In genomic region chr12:60394680-60395079, GRCh38 we compare ENCODE assay signal across 20 cellular contexts.
DNase-seq lines count a peak whose midpoint lies in the region; ATAC-seq, FAIRE-seq and TF ChIP-seq lines count a peak whose summit lies in the region.
"Had no signal": no experiment of that assay in that cellular context is flagged by ENCODE, and none has a peak within 500 bp of the region (broad histone marks: within the 10 kb centered on the region; RNA-seq: fewer than 3 reads in every experiment).

No MANE protein-coding gene starts in this region.

- H3K9me1 ChIP-seq in endothelial cell of umbilical vein (replicated peaks; ENCODE audit: control insufficient read depth, extremely low read depth, insufficient read depth, low read length): no peaks in the 10 kb centered on the region

- H3K79me2 ChIP-seq in endothelial cell of umbilical vein (ENCODE audit: control insufficient read depth, insufficient read depth, low read length): no peaks in the 10 kb centered on the region

- no peak overlapping the region for H3K9ac ChIP-seq in endothelial cell of umbilical vein (replicated peaks; ENCODE audit: extremely low read depth, insufficient read depth, low read length)

- H3K9me3 Mint-ChIP-seq in stimulated activated memory B cell treated with anti-CD40 and anti-IgM and Interleukin-4, amounts not matched to agents 10 μg/mL and 1 μg/mL and 100 μg/mL, for 72 hours: peaks cover 2% of the 10 kb centered on the region

- H3K27ac ChIP-seq in endothelial cell of umbilical vein (ENCODE audit: insufficient read depth, low read depth, low read length): no peak overlapping the region
- H3K27ac ChIP-seq: HL-60, right lobe of liver had no signal

- intact Hi-C loops in endothelial cell of umbilical vein (cut with micrococcal nuclease): loop anchor here (2.0 kb wide), 1 partner anchor 42 kb away; no protein-coding TSS in a partner anchor

- CTCF ChIA-PET in endothelial cell of umbilical vein (lab: Charles Lee): interaction anchor here (0.7 to 1.6 kb wide), 3 partner anchors 10 to 288 kb away, joined by 3 to 4 read pairs (median 3); no protein-coding TSS in a partner anchor

- no peaks in the 10 kb centered on the region for H3K27me3 ChIP-seq in endothelial cell of umbilical vein (ENCODE audit: control insufficient read depth in 2 of 2, insufficient read depth in 2 of 2, low read length in 2 of 2)
- H3K27me3 ChIP-seq: right lobe of liver had no signal

- H4K20me1 ChIP-seq in endothelial cell of umbilical vein (replicated peaks; ENCODE audit: control insufficient read depth, extremely low read depth, insufficient read depth, low read length): no peaks in the 10 kb centered on the region

- H3K4me1 ChIP-seq in endothelial cell of umbilical vein (ENCODE audit: control insufficient read depth, extremely low read depth, insufficient read depth, low read length): peaks cover 7% of the 10 kb centered on the region
- H3K4me1 ChIP-seq: right lobe of liver had no signal

- POLR2A ChIA-PET in endothelial cell of umbilical vein (lab: Charles Lee): no interaction called here

- no peaks in the 10 kb centered on the region for H3K9me3 ChIP-seq in endothelial cell of umbilical vein (replicated peaks; ENCODE audit: control insufficient read depth, insufficient read depth, low read length)
- H3K9me3 ChIP-seq: right lobe of liver had no signal

- dilution Hi-C loops in endothelial cell of umbilical vein (cut with MboI; ENCODE audit: extremely low pct_ligation_motif_present, low sequenced_read_pairs): no loop called here

- H3K4me1 Mint-ChIP-seq in stimulated activated memory B cell treated with anti-CD40 and anti-IgM and Interleukin-4, amounts not matched to agents 10 μg/mL and 1 μg/mL and 100 μg/mL, for 72 hours: no peaks in the 10 kb centered on the region
- H3K4me1 Mint-ChIP-seq: activated CD4-positive, alpha-beta memory T cell treated with anti-CD3 and anti-CD28 coated beads, Interleukin-2, amount 10 ng/mL, durations not matched to agents 7 days and 5 days had no signal

- BruUV-seq in endothelial cell of umbilical vein (replicated peaks; lab: Mats Ljungman, UMichigan): no TSS peak

- peak overlapping the region; percentile 41 for H3K4me2 ChIP-seq in endothelial cell of umbilical vein (ENCODE audit: insufficient read depth, low read length)

- H3K27me3 Mint-ChIP-seq in stimulated activated memory B cell treated with anti-CD40 and anti-IgM and Interleukin-4, amounts not matched to agents 10 μg/mL and 1 μg/mL and 100 μg/mL, for 72 hours: no peaks in the 10 kb centered on the region
- H3K27me3 Mint-ChIP-seq: activated CD4-positive, alpha-beta memory T cell treated with anti-CD3 and anti-CD28 coated beads, Interleukin-2, amount 10 ng/mL, durations not matched to agents 7 days and 5 days had no signal

- TF ChIP-seq POLR2A in endothelial cell of umbilical vein (IDR thresholded peaks at IDR 0.05; ENCODE audit: low read depth, low read length): no peak

- TF ChIP-seq CTCF in endothelial cell of umbilical vein (IDR thresholded peaks at IDR 0.05; ENCODE audit: extremely low read depth in 1 of 2, insufficient read depth in 1 of 2, low read depth in 1 of 2, low read length in 2 of 2): no peak

- DNase-seq in EL (peak; percentile 88), NCI-H226 (peak; percentile 76), endothelial cell of umbilical vein (ENCODE audit: low read depth, low spot score) (peak; percentile 79), pulmonary artery endothelial cell (ENCODE audit: low read depth, low spot score) (peak; percentile 2), NCI-H446 (lab: John Stamatoyannopoulos, UW) (no peak), HuH-7 (ENCODE audit: low spot score) (no peak)
- no peak for DNase-seq in activated naive CD4-positive, alpha-beta T cell (lab: John Stamatoyannopoulos, UW)
- DNase-seq: activated CD4-positive, alpha-beta memory T cell treated with anti-CD3 and anti-CD28 coated beads, Interleukin-2, amount 10 ng/mL, durations not matched to agents 7 days and 5 days; activated gamma-delta T cell; DMS 273 treated with DMSO at 0.1 percent for 48 hours; islet precursor cell; NCI-H1105; NCI-H345; OCI-M1; right lobe of liver; substantia nigra had no signal

- no peak overlapping the region for H3K27ac Mint-ChIP-seq in stimulated activated memory B cell treated with anti-CD40 and anti-IgM and Interleukin-4, amounts not matched to agents 10 μg/mL and 1 μg/mL and 100 μg/mL, for 72 hours
- H3K27ac Mint-ChIP-seq: activated CD4-positive, alpha-beta memory T cell treated with anti-CD3 and anti-CD28 coated beads, Interleukin-2, amount 10 ng/mL, durations not matched to agents 7 days and 5 days had no signal

- peak; percentile 80 for FAIRE-seq in endothelial cell of umbilical vein (lab: Jason Lieb, UNC)
- FAIRE-seq: frontal cortex, GM12891 had no signal

- H3K36me3 Mint-ChIP-seq in stimulated activated memory B cell treated with anti-CD40 and anti-IgM and Interleukin-4, amounts not matched to agents 10 μg/mL and 1 μg/mL and 100 μg/mL, for 72 hours: no peaks in the 10 kb centered on the region

- H2AFZ ChIP-seq in endothelial cell of umbilical vein (ENCODE audit: low read depth, low read length): peak overlapping the region; percentile 53

- no peak for ATAC-seq in stimulated activated memory B cell treated with anti-CD40 and anti-IgM and Interleukin-4, amounts not matched to agents 10 μg/mL and 1 μg/mL and 100 μg/mL, for 72 hours
- ATAC-seq: right lobe of liver had no signal

- H3K36me3 ChIP-seq in endothelial cell of umbilical vein (ENCODE audit: control insufficient read depth in 2 of 2, extremely low read depth in 1 of 2, insufficient read depth in 2 of 2, low read length in 2 of 2): no peaks in the 10 kb centered on the region
- H3K36me3 ChIP-seq: right lobe of liver had no signal

- H3K4me3 ChIP-seq in endothelial cell of umbilical vein (replicated peaks in 1 of 3; ENCODE audit: insufficient read depth in 1 of 3, low read depth in 1 of 3, low read length in 3 of 3): no peak overlapping the region
- H3K4me3 ChIP-seq: right lobe of liver had no signal

- H3K4me3 Mint-ChIP-seq in stimulated activated memory B cell treated with anti-CD40 and anti-IgM and Interleukin-4, amounts not matched to agents 10 μg/mL and 1 μg/mL and 100 μg/mL, for 72 hours: no peak overlapping the region
- H3K4me3 Mint-ChIP-seq: activated CD4-positive, alpha-beta memory T cell treated with anti-CD3 and anti-CD28 coated beads, Interleukin-2, amount 10 ng/mL, durations not matched to agents 7 days and 5 days had no signal

TF ChIP-seq in endothelial cell of umbilical vein, 7 proteins besides CTCF, POLR2A, EP300 and RAD21:
- TF ChIP-seq JUN (IDR thresholded peaks at IDR 0.05; ENCODE audit: borderline replicate concordance, insufficient read depth, insufficient read length, low read depth): peak; percentile 90
- TF ChIP-seq MYC (IDR thresholded peaks at IDR 0.05; ENCODE audit: low read depth, low read length): no peak
- TF ChIP-seq FOS (IDR thresholded peaks at IDR 0.05; ENCODE audit: borderline replicate concordance, insufficient read depth, low read length): peak; percentile 81
- TF ChIP-seq POLR2AphosphoS5 (IDR thresholded peaks at IDR 0.05; ENCODE audit: insufficient read depth, low read depth, low read length): no peak
- no peak for TF ChIP-seq GATA2 (IDR thresholded peaks at IDR 0.05; ENCODE audit: insufficient read depth, insufficient read length, low read depth, low read length)
- TF ChIP-seq MAX (IDR thresholded peaks at IDR 0.05; ENCODE audit: insufficient read depth, insufficient read length): no peak
- TF ChIP-seq EZH2 (IDR thresholded peaks at IDR 0.05; ENCODE audit: borderline replicate concordance, low read depth, low read length, severe bottlenecking): no peak

Comparison
In these comparisons a context has a peak if more than half of its experiments do, and no peak if none do; other contexts are left out.
1. DNase-seq: peak in EL (single experiment), NCI-H226 (single experiment), endothelial cell of umbilical vein (single experiment) and pulmonary artery endothelial cell (single experiment); none in activated naive CD4-positive, alpha-beta T cell (0 of 4), NCI-H446 (0 of 2) and HuH-7 (single experiment).